ENCODE assay signal across 17 cellular contexts in genomic region chr17:54269886-54270285, GRCh38.
DNase-seq lines count a peak whose midpoint lies in the region; ATAC-seq and TF ChIP-seq lines count a peak whose summit lies in the region.
"Had no signal": no experiment of that assay in that cellular context is flagged by ENCODE, and none has a peak within 500 bp of the region (broad histone marks: within the 10 kb centered on the region; RNA-seq: fewer than 3 reads in every experiment).

No MANE protein-coding gene starts in this region.

- POLR2A ChIA-PET in RWPE1 (lab: Yijun Ruan, JAX; ENCODE audit: low non-redundant PET): no interaction called here

- H3K79me2 ChIP-seq in mammary epithelial cell (ENCODE audit: insufficient read depth, low read length) (no peaks in the 10 kb centered on the region), neural cell (replicated peaks; ENCODE audit: insufficient read depth, low read length) (no peaks in the 10 kb centered on the region)

- H4K20me1 ChIP-seq in mammary epithelial cell (ENCODE audit: insufficient read depth, low read length): no peaks in the 10 kb centered on the region
- H4K20me1 ChIP-seq in neural cell (ENCODE audit: insufficient read depth): no peaks in the 10 kb centered on the region
- H4K20me1 ChIP-seq: BLaER1 had no signal

- H3K27me3 ChIP-seq in mammary epithelial cell (ENCODE audit: insufficient read depth, low read length) (no peaks in the 10 kb centered on the region), neural cell (ENCODE audit: insufficient read depth, low read depth, low read length) (no peaks in the 10 kb centered on the region)
- H3K27me3 ChIP-seq: BLaER1 had no signal

- H3F3A ChIP-seq in neural cell (ENCODE audit: insufficient read depth, low read length, poor library complexity, severe bottlenecking): peaks cover 4% of the 10 kb centered on the region

- no peak for TF ChIP-seq EP300 in neural cell (conservative IDR thresholded peaks at IDR 0.05; ENCODE audit: poor library complexity, severe bottlenecking)

- H3K27ac ChIP-seq in RWPE1 (no peak overlapping the region), mammary epithelial cell (ENCODE audit: insufficient read depth, low read depth, low read length) (peak overlapping the region; percentile 91), neural cell (ENCODE audit: low read length) (peak overlapping the region; percentile 69)
- H3K27ac ChIP-seq: BLaER1, HL-60 had no signal

- WGBS in mammary epithelial cell (ENCODE audit: low coverage, missing lambda C conversion rate): 3% methylated on average over 2 of the region's 2 CpGs

- intact Hi-C loops in mammary epithelial cell (cut with micrococcal nuclease) (no loop called here), head of caudate nucleus (cut with DNase I) (no loop called here)

- H3K4me2 ChIP-seq in mammary epithelial cell (ENCODE audit: insufficient read depth, low read depth, low read length) (peak overlapping the region; percentile 70), neural cell (ENCODE audit: low read length) (no peak overlapping the region)
- H3K4me2 ChIP-seq: BLaER1, GM23338 had no signal

- TF ChIP-seq CTCF in RWPE1 (conservative IDR thresholded peaks at IDR 0.05; ENCODE audit: low read depth) (no peak), mammary epithelial cell (conservative IDR thresholded peaks at IDR 0.05 in 1 of 2, IDR thresholded peaks at IDR 0.05 in 1 of 2; ENCODE audit: extremely low read depth in 1 of 2, insufficient read depth in 1 of 2, low read depth in 1 of 2, low read length in 2 of 2) (no peak), neural cell (IDR thresholded peaks at IDR 0.05; ENCODE audit: poor library complexity, severe bottlenecking) (no peak)

- H3K9ac ChIP-seq in mammary epithelial cell (ENCODE audit: insufficient read depth, low read length) (peak overlapping the region; percentile 60), neural cell (ENCODE audit: low read length) (peak overlapping the region; percentile 15)
- H3K9ac ChIP-seq: BLaER1 had no signal

- CTCF ChIA-PET in RWPE1 (lab: Yijun Ruan, JAX): interaction anchor here (0.7 kb wide), 1 partner anchor 59 kb away, joined by 3 read pairs; no protein-coding TSS in a partner anchor
- CTCF ChIA-PET in mammary epithelial cell (lab: Charles Lee; ENCODE audit: low non-redundant PET): interaction anchor here (0.6 kb wide), 1 partner anchor 893 kb away, joined by 5 read pairs; no protein-coding TSS in a partner anchor

- H2AFZ ChIP-seq in mammary epithelial cell (ENCODE audit: low read depth, low read length) (peak overlapping the region; percentile 43), neural cell (ENCODE audit: low read depth, low read length) (no peak overlapping the region)
- H2AFZ ChIP-seq: GM23338 had no signal

- H3K36me3 ChIP-seq in mammary epithelial cell (ENCODE audit: insufficient read depth, low read length): no peaks in the 10 kb centered on the region
- H3K36me3 ChIP-seq in neural cell (ENCODE audit: insufficient read depth, low read length): no peaks in the 10 kb centered on the region
- H3K36me3 ChIP-seq: BLaER1 had no signal

- H3K4me3 ChIP-seq in mammary epithelial cell (replicated peaks in 1 of 3; ENCODE audit: insufficient read depth in 1 of 3, low read depth in 2 of 3, low read length in 3 of 3) (peak overlapping the region in 1 of 3 experiments; percentile 15), neural cell (ENCODE audit: low read length) (no peak overlapping the region)
- H3K4me3 ChIP-seq: BLaER1, GM23338 had no signal

- no TSS peak for BruUV-seq in mammary epithelial cell (replicated peaks; lab: Mats Ljungman, UMichigan)

- in situ Hi-C loops in mammary epithelial cell (cut with MboI; ENCODE audit: low sequenced_read_pairs in 2 of 2): no loop called here

- peaks cover under 1% of the 10 kb centered on the region for H3K9me3 ChIP-seq in mammary epithelial cell (replicated peaks; ENCODE audit: insufficient read depth, low read length)
- no peaks in the 10 kb centered on the region for H3K9me3 ChIP-seq in neural cell (ENCODE audit: low read length)

- DNase-seq in RWPE1 (ENCODE audit: low spot score) (peak; percentile 20), mammary epithelial cell (peak; percentile 86), head of caudate nucleus (no peak), NOMO-1 treated with DMSO at 0.1 percent for 48 hours (lab: John Stamatoyannopoulos, UW; ENCODE audit: unreplicated experiment) (no peak)
- DNase-seq in activated CD8-positive, alpha-beta memory T cell treated with anti-CD3 and anti-CD28 coated beads, Interleukin-2, amount 50 U/mL, for 48 hours: no peak
- DNase-seq: 8988T; Calu3; CD4-positive, alpha-beta memory T cell; DMS 273 treated with DMSO at 0.1 percent for 48 hours; HCEC 1CT; IMR-90 had no signal

- ATAC-seq in esophagus mucosa: peak; percentile 46
- no peak for ATAC-seq in GM18867 (IDR thresholded peaks at IDR 0.05; ENCODE audit: unreplicated experiment)
- ATAC-seq: GM23338 had no signal

- H3K4me1 ChIP-seq in mammary epithelial cell (ENCODE audit: insufficient read depth, low read length): peaks cover 38% of the 10 kb centered on the region
- H3K4me1 ChIP-seq: BLaER1 had no signal

- H3K9me2 ChIP-seq in neural cell (ENCODE audit: insufficient read depth, low read length): no peaks in the 10 kb centered on the region

- no peak for TF ChIP-seq RAD21 in neural cell (conservative IDR thresholded peaks at IDR 0.05)

- dilution Hi-C loops in mammary epithelial cell (cut with HindIII; ENCODE audit: low sequenced_read_pairs): no loop called here

TF ChIP-seq in neural cell, 6 proteins besides CTCF, POLR2A, EP300 and RAD21:
- TF ChIP-seq MXI1 (conservative IDR thresholded peaks at IDR 0.05; ENCODE audit: poor library complexity, severe bottlenecking) (no peak), SMC3 (conservative IDR thresholded peaks at IDR 0.05; ENCODE audit: poor library complexity) (no peak), POLR2AphosphoS5 (IDR thresholded peaks at IDR 0.05) (no peak), EZH2 (IDR thresholded peaks at IDR 0.05; ENCODE audit: borderline replicate concordance, insufficient read depth, low read length, poor library complexity, severe bottlenecking) (no peak), TAF1 (IDR thresholded peaks at IDR 0.05; ENCODE audit: low read depth) (no peak)
- TF ChIP-seq, protein P1, sequence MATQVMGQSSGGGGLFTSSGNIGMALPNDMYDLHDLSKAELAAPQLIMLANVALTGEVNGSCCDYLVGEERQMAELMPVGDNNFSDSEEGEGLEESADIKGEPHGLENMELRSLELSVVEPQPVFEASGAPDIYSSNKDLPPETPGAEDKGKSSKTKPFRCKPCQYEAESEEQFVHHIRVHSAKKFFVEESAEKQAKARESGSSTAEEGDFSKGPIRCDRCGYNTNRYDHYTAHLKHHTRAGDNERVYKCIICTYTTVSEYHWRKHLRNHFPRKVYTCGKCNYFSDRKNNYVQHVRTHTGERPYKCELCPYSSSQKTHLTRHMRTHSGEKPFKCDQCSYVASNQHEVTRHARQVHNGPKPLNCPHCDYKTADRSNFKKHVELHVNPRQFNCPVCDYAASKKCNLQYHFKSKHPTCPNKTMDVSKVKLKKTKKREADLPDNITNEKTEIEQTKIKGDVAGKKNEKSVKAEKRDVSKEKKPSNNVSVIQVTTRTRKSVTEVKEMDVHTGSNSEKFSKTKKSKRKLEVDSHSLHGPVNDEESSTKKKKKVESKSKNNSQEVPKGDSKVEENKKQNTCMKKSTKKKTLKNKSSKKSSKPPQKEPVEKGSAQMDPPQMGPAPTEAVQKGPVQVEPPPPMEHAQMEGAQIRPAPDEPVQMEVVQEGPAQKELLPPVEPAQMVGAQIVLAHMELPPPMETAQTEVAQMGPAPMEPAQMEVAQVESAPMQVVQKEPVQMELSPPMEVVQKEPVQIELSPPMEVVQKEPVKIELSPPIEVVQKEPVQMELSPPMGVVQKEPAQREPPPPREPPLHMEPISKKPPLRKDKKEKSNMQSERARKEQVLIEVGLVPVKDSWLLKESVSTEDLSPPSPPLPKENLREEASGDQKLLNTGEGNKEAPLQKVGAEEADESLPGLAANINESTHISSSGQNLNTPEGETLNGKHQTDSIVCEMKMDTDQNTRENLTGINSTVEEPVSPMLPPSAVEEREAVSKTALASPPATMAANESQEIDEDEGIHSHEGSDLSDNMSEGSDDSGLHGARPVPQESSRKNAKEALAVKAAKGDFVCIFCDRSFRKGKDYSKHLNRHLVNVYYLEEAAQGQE (IDR thresholded peaks at IDR 0.05; ENCODE audit: borderline replicate concordance): no peak

Comparison
In these comparisons a context has a peak if more than half of its experiments do, and no peak if none do; other contexts are left out.
1. DNase-seq: peak in RWPE1 (single experiment) and mammary epithelial cell (single experiment); none in activated CD8-positive, alpha-beta memory T cell treated with anti-CD3 and anti-CD28 coated beads, Interleukin-2, amount 50 U/mL, for 48 hours (single experiment), head of caudate nucleus (0 of 42) and NOMO-1 treated with DMSO at 0.1 percent for 48 hours (single experiment).